7 cellular contexts compared by ENCODE assay signal in genomic region chr1:53328009-53328489, GRCh38. TPM values are rescaled to one million over a fixed set of nuclear protein-coding genes. Genes with fewer than 3 reads are reported as not detected.
DNase-seq lines count a peak whose midpoint lies in the region; ATAC-seq and TF ChIP-seq lines count a peak whose summit lies in the region.

Gene LRP8, minus strand, starts transcription at chr1:53328070. Its CDS starts 158 bp downstream, at chr1:53327912.

- H3K36me3 Mint-ChIP-seq in chondrocyte (ENCODE audit: low read depth) = peaks cover 2% of the 10 kb centered on the region

- peak; percentile 55 for DNase-seq in NCI-H2196 treated with DMSO at 0.1 percent for 48 hours (lab: John Stamatoyannopoulos, UW; ENCODE audit: unreplicated experiment)
- DNase-seq in activated CD4-positive, CD25-positive, alpha-beta regulatory T cell treated with anti-CD3 and anti-CD28 coated beads, Interleukin-2, amount 50 U/mL, for 72 hours = peak; percentile 86
- DNase-seq in chondrocyte (ENCODE audit: low spot score) = peak; percentile 94
- DNase-seq in left kidney (ENCODE audit: low read depth, low spot score) = peak; percentile 91
- peak; percentile 73 to 80 for DNase-seq in stimulated activated CD4-positive, alpha-beta T cell treated with anti-CD3 and anti-CD28 coated beads, Interleukin-2, amount 100 ng/mL, for 48 hours

- peak within 1 kb of the TSS; percentile 86 for H3K4me3 Mint-ChIP-seq in chondrocyte (ENCODE audit: unreplicated experiment)

- ATAC-seq in GM18520 (IDR thresholded peaks at IDR 0.05; ENCODE audit: unreplicated experiment) = peak; percentile 23
- peak; percentile 32 for ATAC-seq in HG02938 (IDR thresholded peaks at IDR 0.05; ENCODE audit: unreplicated experiment)

- no peaks in the 10 kb centered on the region for H3K9me3 Mint-ChIP-seq in chondrocyte (ENCODE audit: low read depth)

- no peaks in the 10 kb centered on the region for H3K27me3 Mint-ChIP-seq in chondrocyte (ENCODE audit: low read depth)

- H3K4me1 Mint-ChIP-seq in chondrocyte (ENCODE audit: low read depth) = peaks cover 14% of the 10 kb centered on the region

- no peak for TF ChIP-seq CTCF in chondrocyte (IDR thresholded peaks at IDR 0.05)

- peak within 1 kb of the TSS; percentile 89 for H3K27ac Mint-ChIP-seq in chondrocyte (ENCODE audit: unreplicated experiment)

RNA-seq across cellular contexts. Expression of gene LRP8, which starts in this region (rescaled TPM):
- total RNA-seq in chondrocyte = 7.1 to 14.5 TPM (median 8.3 TPM) in 3 replicates

Comparison
In these comparisons a context has a peak if more than half of its experiments do, and no peak if none do; other contexts are left out.
1. Peak in every context shown above with its lines: DNase-seq and ATAC-seq.